19 cellular contexts compared by ENCODE assay signal in genomic region chr14:24132976-24133375, GRCh38. TPM values are rescaled to one million over a fixed set of nuclear protein-coding genes. Genes with fewer than 3 reads are reported as not detected.
DNase-seq lines count a peak whose midpoint lies in the region; ATAC-seq and TF ChIP-seq lines count a peak whose summit lies in the region.
"Had no signal": no experiment of that assay in that cellular context is flagged by ENCODE, and none has a peak within 500 bp of the region (broad histone marks: within the 10 kb centered on the region; RNA-seq: fewer than 3 reads in every experiment).

No MANE protein-coding gene starts in this region.

- intact Hi-C loops in natural killer cell (cut with micrococcal nuclease) (loop anchor here (10.0 kb wide), 1 partner anchor 1208 kb away; the partner anchor contains the start of gene PRMT5), right cardiac atrium (cut with DNase I) (no loop called here)

- ATAC-seq in natural killer cell treated with Interleukin-12 subunit alpha and Interleukin-12 subunit beta and Interleukin-15 and Interleukin-18, amount 100 ng/mL, for 72 hours: no peak
- ATAC-seq in natural killer cell: no peak
- no peak for ATAC-seq in right cardiac atrium
- ATAC-seq: HCT116 had no signal

- H3K27ac Mint-ChIP-seq in T-helper 2 cell treated with Interferon-gamma antibody and Interleukin-4, amounts not matched to agents 5 μg/mL and 100 μg/mL, for 36 hours: peak overlapping the region; percentile 68
- H3K27ac Mint-ChIP-seq in natural killer cell treated with Interleukin-12 subunit alpha and Interleukin-12 subunit beta and Interleukin-15 and Interleukin-18, amount 100 ng/mL, for 72 hours: no peak overlapping the region
- no peak overlapping the region for H3K27ac Mint-ChIP-seq in natural killer cell

- no peak overlapping the region for H3K4me3 Mint-ChIP-seq in T-helper 2 cell treated with Interferon-gamma antibody and Interleukin-4, amounts not matched to agents 5 μg/mL and 100 μg/mL, for 36 hours
- no peak overlapping the region for H3K4me3 Mint-ChIP-seq in natural killer cell treated with Interleukin-12 subunit alpha and Interleukin-12 subunit beta and Interleukin-15 and Interleukin-18, amount 100 ng/mL, for 72 hours
- H3K4me3 Mint-ChIP-seq in natural killer cell: no peak overlapping the region

- no peaks in the 10 kb centered on the region for H3K9me3 Mint-ChIP-seq in T-helper 2 cell treated with Interferon-gamma antibody and Interleukin-4, amounts not matched to agents 5 μg/mL and 100 μg/mL, for 36 hours
- no peaks in the 10 kb centered on the region for H3K9me3 Mint-ChIP-seq in natural killer cell treated with Interleukin-12 subunit alpha and Interleukin-12 subunit beta and Interleukin-15 and Interleukin-18, amount 100 ng/mL, for 72 hours
- no peaks in the 10 kb centered on the region for H3K9me3 Mint-ChIP-seq in natural killer cell
- H3K9me3 Mint-ChIP-seq: IgD-negative memory B cell had no signal

- H3K27me3 ChIP-seq in right cardiac atrium (ENCODE audit: control insufficient read depth, insufficient read depth): no peaks in the 10 kb centered on the region
- H3K27me3 ChIP-seq: thyroid gland had no signal

- H3K27ac ChIP-seq in right cardiac atrium (ENCODE audit: low read length): peak overlapping the region; percentile 99
- H3K27ac ChIP-seq in coronary artery: no peak overlapping the region
- H3K27ac ChIP-seq: thyroid gland, WERI-Rb-1 had no signal

- H3K27me3 Mint-ChIP-seq in T-helper 2 cell treated with Interferon-gamma antibody and Interleukin-4, amounts not matched to agents 5 μg/mL and 100 μg/mL, for 36 hours (ENCODE audit: low read depth): no peaks in the 10 kb centered on the region
- no peaks in the 10 kb centered on the region for H3K27me3 Mint-ChIP-seq in natural killer cell treated with Interleukin-12 subunit alpha and Interleukin-12 subunit beta and Interleukin-15 and Interleukin-18, amount 100 ng/mL, for 72 hours
- H3K27me3 Mint-ChIP-seq in natural killer cell (ENCODE audit: low read depth in 2 of 2): no peaks in the 10 kb centered on the region
- H3K27me3 Mint-ChIP-seq: IgD-negative memory B cell had no signal

- peaks cover 6% of the 10 kb centered on the region for H3K4me1 ChIP-seq in right cardiac atrium (ENCODE audit: control insufficient read depth, insufficient read depth, low read length)

- no peaks in the 10 kb centered on the region for H3K9me3 ChIP-seq in right cardiac atrium (ENCODE audit: control insufficient read depth, low read length)
- H3K9me3 ChIP-seq: thyroid gland had no signal

- peaks cover 31% of the 10 kb centered on the region for H3K4me1 Mint-ChIP-seq in T-helper 2 cell treated with Interferon-gamma antibody and Interleukin-4, amounts not matched to agents 5 μg/mL and 100 μg/mL, for 36 hours (ENCODE audit: low read depth)
- H3K4me1 Mint-ChIP-seq in natural killer cell treated with Interleukin-12 subunit alpha and Interleukin-12 subunit beta and Interleukin-15 and Interleukin-18, amount 100 ng/mL, for 72 hours (ENCODE audit: low read depth in 2 of 2): peaks cover 16% of the 10 kb centered on the region in 2 donors
- peaks cover 17 to 19% of the 10 kb centered on the region in 2 donors for H3K4me1 Mint-ChIP-seq in natural killer cell

- peaks cover 19% of the 10 kb centered on the region for H3K36me3 Mint-ChIP-seq in T-helper 2 cell treated with Interferon-gamma antibody and Interleukin-4, amounts not matched to agents 5 μg/mL and 100 μg/mL, for 36 hours (ENCODE audit: low read depth)
- peaks cover 4% of the 10 kb centered on the region for H3K36me3 Mint-ChIP-seq in natural killer cell treated with Interleukin-12 subunit alpha and Interleukin-12 subunit beta and Interleukin-15 and Interleukin-18, amount 100 ng/mL, for 72 hours
- H3K36me3 Mint-ChIP-seq in natural killer cell: no peaks in the 10 kb centered on the region

- H3K4me3 ChIP-seq in right cardiac atrium (ENCODE audit: low read length): no peak overlapping the region
- no peak overlapping the region for H3K4me3 ChIP-seq in coronary artery
- H3K4me3 ChIP-seq: skin epidermis, thyroid gland had no signal

- 79% methylated on average over 2 of the region's 2 CpGs for WGBS in right cardiac atrium

- TF ChIP-seq CTCF in natural killer cell (IDR thresholded peaks at IDR 0.05): no peak
- no peak for TF ChIP-seq CTCF in coronary artery (IDR thresholded peaks at IDR 0.05)

- no peak for DNase-seq in T-helper 2 cell treated with Interferon-gamma antibody and Interleukin-4, amounts not matched to agents 5 μg/mL and 100 μg/mL, for 36 hours (ENCODE audit: low spot score)
- DNase-seq in T-helper 2 cell (no peak), natural killer cell (no peak), right cardiac atrium (no peak), coronary artery (ENCODE audit: low spot score) (no peak), NOMO-1 treated with dmso at 0.1 percent for 144 hours (lab: John Stamatoyannopoulos, UW; ENCODE audit: unreplicated experiment) (no peak)
- DNase-seq in natural killer cell treated with Interleukin-12 subunit alpha and Interleukin-12 subunit beta and Interleukin-15 and Interleukin-18, amount 100 ng/mL, for 72 hours (ENCODE audit: low spot score): peak; percentile 16
- no peak for DNase-seq in effector CD8-positive, alpha-beta T cell (lab: John Stamatoyannopoulos, UW)
- DNase-seq: DMS 273 treated with DMSO at 0.1 percent for 48 hours, MV-4-11, NCI-H187, NCI-H446 treated with DMSO at 0.1 percent for 48 hours, SW 1271, WERI-Rb-1 had no signal

RNA-seq across cellular contexts. Expression of gene FITM1, which starts 2.5 kb away (rescaled TPM):
- 1 to 10 TPM in 1 of 2 donors, under 1 TPM in 1; 0.67 to 1.8 TPM for total RNA-seq in natural killer cell treated with Interleukin-12 subunit alpha and Interleukin-12 subunit beta and Interleukin-15 and Interleukin-18, amount 100 ng/mL, for 72 hours
- 1 to 10 TPM in 2 of 3 donors, under 1 TPM in 1; 0.80 to 2.8 (median 2.3) TPM for total RNA-seq in natural killer cell
- total RNA-seq in right cardiac atrium: 100 to 1,000 TPM in 3 of 4 donors, 10 to 100 TPM in 1; 87.4 to 178 (median 134) TPM
- polyA plus RNA-seq in right cardiac atrium: 224 TPM
- total RNA-seq: A172 had no signal

RNA-seq across cellular contexts. Expression of gene PSME1, which starts 3.0 kb away (rescaled TPM):
- 100 to 1,000 TPM; 237 to 406 TPM for total RNA-seq in natural killer cell treated with Interleukin-12 subunit alpha and Interleukin-12 subunit beta and Interleukin-15 and Interleukin-18, amount 100 ng/mL, for 72 hours
- 100 to 1,000 TPM; 315 to 345 (median 318) TPM for total RNA-seq in natural killer cell
- total RNA-seq in right cardiac atrium: 100 to 1,000 TPM in 3 of 4 donors, 10 to 100 TPM in 1; 99.8 to 112 (median 103) TPM
- polyA plus RNA-seq in right cardiac atrium: 141 TPM

RNA-seq across cellular contexts. Expression of gene EMC9, which starts 8.4 kb away (rescaled TPM):
- 10 to 100 TPM; 28.7 to 37.5 TPM for total RNA-seq in natural killer cell treated with Interleukin-12 subunit alpha and Interleukin-12 subunit beta and Interleukin-15 and Interleukin-18, amount 100 ng/mL, for 72 hours
- total RNA-seq in natural killer cell (10 to 100 TPM in 2 of 3 donors, 1 to 10 TPM in 1; 9.3 to 12.3 (median 12.0) TPM), right cardiac atrium (10 to 100 TPM; 17.2 to 18.9 (median 18.1) TPM)
- polyA plus RNA-seq in right cardiac atrium: 21.2 TPM

RNA-seq across cellular contexts. Expression of gene PSME2, which starts 13.4 kb away (rescaled TPM):
- total RNA-seq in natural killer cell treated with Interleukin-12 subunit alpha and Interleukin-12 subunit beta and Interleukin-15 and Interleukin-18, amount 100 ng/mL, for 72 hours: 100 to 1,000 TPM; 600 to 673 TPM
- total RNA-seq in natural killer cell (100 to 1,000 TPM; 193 to 237 (median 234) TPM), right cardiac atrium (10 to 100 TPM; 62.7 to 90.6 (median 67.6) TPM)
- 102 TPM for polyA plus RNA-seq in right cardiac atrium

RNA-seq across cellular contexts. Expression of gene RNF31, which starts 14.3 kb away (rescaled TPM):
- 100 to 1,000 TPM; 115 to 170 TPM for total RNA-seq in natural killer cell treated with Interleukin-12 subunit alpha and Interleukin-12 subunit beta and Interleukin-15 and Interleukin-18, amount 100 ng/mL, for 72 hours
- 100 to 1,000 TPM in 2 of 3 donors, 10 to 100 TPM in 1; 96.9 to 134 (median 125) TPM for total RNA-seq in natural killer cell
- 10 to 100 TPM; 29.2 to 48.4 (median 42.6) TPM for total RNA-seq in right cardiac atrium
- 27.6 TPM for polyA plus RNA-seq in right cardiac atrium

Comparison
In these comparisons a context has a peak if more than half of its experiments do, and no peak if none do; other contexts are left out.
1. RNA of gene FITM1, which starts 2.5 kb away (total RNA-seq): 87.4 to 178 TPM in right cardiac atrium; 0.80 to 2.8 TPM in natural killer cell and 0.67 to 1.8 TPM in natural killer cell treated with Interleukin-12 subunit alpha and Interleukin-12 subunit beta and Interleukin-15 and Interleukin-18, amount 100 ng/mL, for 72 hours; every median in the first group is over 10 times any median in the second.